ENCODE assay signal across 1 cellular context in the genomic region with DNA sequence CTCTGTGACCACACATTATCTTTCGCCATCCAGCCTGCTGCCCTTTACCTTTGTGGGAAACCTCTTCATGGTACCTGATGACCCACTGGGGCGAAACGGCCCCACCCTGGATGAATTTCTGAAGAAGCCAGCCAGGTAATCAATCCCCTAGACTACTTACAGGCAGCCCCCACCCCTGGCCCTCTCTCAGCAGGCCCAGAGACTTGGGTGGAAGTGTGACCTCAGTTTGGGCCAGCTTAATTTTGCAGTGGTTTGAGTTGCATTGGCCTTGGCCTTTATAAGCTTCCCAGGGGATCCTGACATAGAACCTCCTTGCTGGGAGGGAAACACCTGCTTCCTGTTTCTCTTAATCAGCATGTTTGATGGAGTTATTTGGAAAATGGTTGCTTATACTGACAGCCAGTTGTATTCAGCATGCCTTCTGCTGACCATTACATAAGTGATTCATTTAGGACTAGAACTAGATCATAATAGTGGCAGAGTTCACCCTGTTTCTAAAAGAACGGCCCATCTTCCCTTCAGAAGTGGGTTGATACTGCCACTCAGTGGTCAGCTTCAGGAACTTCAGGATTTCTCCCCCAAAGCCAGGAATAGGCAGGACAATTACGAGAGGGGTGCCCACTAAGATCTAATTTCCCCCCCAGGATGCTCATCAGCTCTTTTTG.
TF ChIP-seq lines count a peak whose summit lies in the region.

No MANE protein-coding gene starts in this region.

TF ChIP-seq in HepG2, 621 proteins besides CTCF, POLR2A, EP300 and RAD21 (continued from another document and continues in another):
- TF ChIP-seq, protein P1, sequence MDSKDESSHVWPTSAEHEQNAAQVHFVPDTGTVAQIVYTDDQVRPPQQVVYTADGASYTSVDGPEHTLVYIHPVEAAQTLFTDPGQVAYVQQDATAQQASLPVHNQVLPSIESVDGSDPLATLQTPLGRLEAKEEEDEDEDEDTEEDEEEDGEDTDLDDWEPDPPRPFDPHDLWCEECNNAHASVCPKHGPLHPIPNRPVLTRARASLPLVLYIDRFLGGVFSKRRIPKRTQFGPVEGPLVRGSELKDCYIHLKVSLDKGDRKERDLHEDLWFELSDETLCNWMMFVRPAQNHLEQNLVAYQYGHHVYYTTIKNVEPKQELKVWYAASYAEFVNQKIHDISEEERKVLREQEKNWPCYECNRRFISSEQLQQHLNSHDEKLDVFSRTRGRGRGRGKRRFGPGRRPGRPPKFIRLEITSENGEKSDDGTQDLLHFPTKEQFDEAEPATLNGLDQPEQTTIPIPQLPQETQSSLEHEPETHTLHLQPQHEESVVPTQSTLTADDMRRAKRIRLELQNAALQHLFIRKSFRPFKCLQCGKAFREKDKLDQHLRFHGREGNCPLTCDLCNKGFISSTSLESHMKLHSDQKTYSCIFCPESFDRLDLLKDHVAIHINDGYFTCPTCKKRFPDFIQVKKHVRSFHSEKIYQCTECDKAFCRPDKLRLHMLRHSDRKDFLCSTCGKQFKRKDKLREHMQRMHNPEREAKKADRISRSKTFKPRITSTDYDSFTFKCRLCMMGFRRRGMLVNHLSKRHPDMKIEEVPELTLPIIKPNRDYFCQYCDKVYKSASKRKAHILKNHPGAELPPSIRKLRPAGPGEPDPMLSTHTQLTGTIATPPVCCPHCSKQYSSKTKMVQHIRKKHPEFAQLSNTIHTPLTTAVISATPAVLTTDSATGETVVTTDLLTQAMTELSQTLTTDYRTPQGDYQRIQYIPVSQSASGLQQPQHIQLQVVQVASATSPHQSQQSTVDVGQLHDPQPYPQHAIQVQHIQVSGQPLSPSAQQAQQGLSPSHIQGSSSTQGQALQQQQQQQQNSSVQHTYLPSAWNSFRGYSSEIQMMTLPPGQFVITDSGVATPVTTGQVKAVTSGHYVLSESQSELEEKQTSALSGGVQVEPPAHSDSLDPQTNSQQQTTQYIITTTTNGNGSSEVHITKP (CRISPR knock-in tag; IDR thresholded peaks at IDR 0.05; ENCODE audit: low read depth): peak; percentile 59; the same call in 1 of the 2 replicates
- TF ChIP-seq ZMAT3 (CRISPR knock-in tag; conservative IDR thresholded peaks at IDR 0.05): peak; percentile 51; the same call in 1 of the 2 replicates
- TF ChIP-seq ZSCAN29 (CRISPR knock-in tag; conservative IDR thresholded peaks at IDR 0.05): 0 out of 2 replicates have a peak, but pooled peaks have one; percentile 24
- TF ChIP-seq KLF16 (CRISPR knock-in tag; IDR thresholded peaks at IDR 0.05): 0 out of 4 replicates have a peak, but pooled peaks of 1 of the 2 experiments have one; percentile 47
- TF ChIP-seq IRF9 (CRISPR knock-in tag; IDR thresholded peaks at IDR 0.05; ENCODE audit: borderline replicate concordance): 0 out of 2 replicates have a peak, but pooled peaks have one; percentile 12
- TF ChIP-seq GATAD2A (CRISPR knock-in tag; IDR thresholded peaks at IDR 0.05): peak; percentile 56; the same call in 1 of the 2 replicates
- TF ChIP-seq TOE1 (CRISPR knock-in tag; IDR thresholded peaks at IDR 0.05): 0 out of 2 replicates have a peak, but pooled peaks have one; percentile 59
- TF ChIP-seq SMC3 (IDR thresholded peaks at IDR 0.05; ENCODE audit: low read length): peak; percentile 86
- TF ChIP-seq, protein P2, sequence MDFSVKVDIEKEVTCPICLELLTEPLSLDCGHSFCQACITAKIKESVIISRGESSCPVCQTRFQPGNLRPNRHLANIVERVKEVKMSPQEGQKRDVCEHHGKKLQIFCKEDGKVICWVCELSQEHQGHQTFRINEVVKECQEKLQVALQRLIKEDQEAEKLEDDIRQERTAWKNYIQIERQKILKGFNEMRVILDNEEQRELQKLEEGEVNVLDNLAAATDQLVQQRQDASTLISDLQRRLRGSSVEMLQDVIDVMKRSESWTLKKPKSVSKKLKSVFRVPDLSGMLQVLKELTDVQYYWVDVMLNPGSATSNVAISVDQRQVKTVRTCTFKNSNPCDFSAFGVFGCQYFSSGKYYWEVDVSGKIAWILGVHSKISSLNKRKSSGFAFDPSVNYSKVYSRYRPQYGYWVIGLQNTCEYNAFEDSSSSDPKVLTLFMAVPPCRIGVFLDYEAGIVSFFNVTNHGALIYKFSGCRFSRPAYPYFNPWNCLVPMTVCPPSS (IDR thresholded peaks at IDR 0.05): no peak
- TF ChIP-seq HNF4A (CRISPR knock-in tag; IDR thresholded peaks at IDR 0.05): peak; percentile 46
- TF ChIP-seq ZNF281 (CRISPR knock-in tag; IDR thresholded peaks at IDR 0.05; ENCODE audit: borderline replicate concordance): 0 out of 2 replicates have a peak, but pooled peaks have one; percentile 7
- no peak for TF ChIP-seq BATF2 (CRISPR knock-in tag; IDR thresholded peaks at IDR 0.05)
- 0 out of 2 replicates have a peak, but pooled peaks have one; percentile 51 for TF ChIP-seq ZNF136 (CRISPR knock-in tag; IDR thresholded peaks at IDR 0.05; ENCODE audit: low read depth)
- TF ChIP-seq, protein P3, sequence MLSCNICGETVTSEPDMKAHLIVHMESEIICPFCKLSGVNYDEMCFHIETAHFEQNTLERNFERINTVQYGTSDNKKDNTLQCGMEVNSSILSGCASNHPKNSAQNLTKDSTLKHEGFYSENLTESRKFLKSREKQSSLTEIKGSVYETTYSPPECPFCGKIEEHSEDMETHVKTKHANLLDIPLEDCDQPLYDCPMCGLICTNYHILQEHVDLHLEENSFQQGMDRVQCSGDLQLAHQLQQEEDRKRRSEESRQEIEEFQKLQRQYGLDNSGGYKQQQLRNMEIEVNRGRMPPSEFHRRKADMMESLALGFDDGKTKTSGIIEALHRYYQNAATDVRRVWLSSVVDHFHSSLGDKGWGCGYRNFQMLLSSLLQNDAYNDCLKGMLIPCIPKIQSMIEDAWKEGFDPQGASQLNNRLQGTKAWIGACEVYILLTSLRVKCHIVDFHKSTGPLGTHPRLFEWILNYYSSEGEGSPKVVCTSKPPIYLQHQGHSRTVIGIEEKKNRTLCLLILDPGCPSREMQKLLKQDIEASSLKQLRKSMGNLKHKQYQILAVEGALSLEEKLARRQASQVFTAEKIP (CRISPR knock-in tag; IDR thresholded peaks at IDR 0.05; ENCODE audit: borderline replicate concordance): no peak
- TF ChIP-seq, protein P4, sequence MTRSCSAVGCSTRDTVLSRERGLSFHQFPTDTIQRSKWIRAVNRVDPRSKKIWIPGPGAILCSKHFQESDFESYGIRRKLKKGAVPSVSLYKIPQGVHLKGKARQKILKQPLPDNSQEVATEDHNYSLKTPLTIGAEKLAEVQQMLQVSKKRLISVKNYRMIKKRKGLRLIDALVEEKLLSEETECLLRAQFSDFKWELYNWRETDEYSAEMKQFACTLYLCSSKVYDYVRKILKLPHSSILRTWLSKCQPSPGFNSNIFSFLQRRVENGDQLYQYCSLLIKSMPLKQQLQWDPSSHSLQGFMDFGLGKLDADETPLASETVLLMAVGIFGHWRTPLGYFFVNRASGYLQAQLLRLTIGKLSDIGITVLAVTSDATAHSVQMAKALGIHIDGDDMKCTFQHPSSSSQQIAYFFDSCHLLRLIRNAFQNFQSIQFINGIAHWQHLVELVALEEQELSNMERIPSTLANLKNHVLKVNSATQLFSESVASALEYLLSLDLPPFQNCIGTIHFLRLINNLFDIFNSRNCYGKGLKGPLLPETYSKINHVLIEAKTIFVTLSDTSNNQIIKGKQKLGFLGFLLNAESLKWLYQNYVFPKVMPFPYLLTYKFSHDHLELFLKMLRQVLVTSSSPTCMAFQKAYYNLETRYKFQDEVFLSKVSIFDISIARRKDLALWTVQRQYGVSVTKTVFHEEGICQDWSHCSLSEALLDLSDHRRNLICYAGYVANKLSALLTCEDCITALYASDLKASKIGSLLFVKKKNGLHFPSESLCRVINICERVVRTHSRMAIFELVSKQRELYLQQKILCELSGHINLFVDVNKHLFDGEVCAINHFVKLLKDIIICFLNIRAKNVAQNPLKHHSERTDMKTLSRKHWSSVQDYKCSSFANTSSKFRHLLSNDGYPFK (CRISPR knock-in tag; IDR thresholded peaks at IDR 0.05; ENCODE audit: borderline replicate concordance): peak; percentile 26; the same call in 1 of the 2 replicates
- TF ChIP-seq TBL1XR1 (IDR thresholded peaks at IDR 0.05; ENCODE audit: borderline replicate concordance, low read length, partially characterized antibody): no peak
- TF ChIP-seq, protein P5, sequence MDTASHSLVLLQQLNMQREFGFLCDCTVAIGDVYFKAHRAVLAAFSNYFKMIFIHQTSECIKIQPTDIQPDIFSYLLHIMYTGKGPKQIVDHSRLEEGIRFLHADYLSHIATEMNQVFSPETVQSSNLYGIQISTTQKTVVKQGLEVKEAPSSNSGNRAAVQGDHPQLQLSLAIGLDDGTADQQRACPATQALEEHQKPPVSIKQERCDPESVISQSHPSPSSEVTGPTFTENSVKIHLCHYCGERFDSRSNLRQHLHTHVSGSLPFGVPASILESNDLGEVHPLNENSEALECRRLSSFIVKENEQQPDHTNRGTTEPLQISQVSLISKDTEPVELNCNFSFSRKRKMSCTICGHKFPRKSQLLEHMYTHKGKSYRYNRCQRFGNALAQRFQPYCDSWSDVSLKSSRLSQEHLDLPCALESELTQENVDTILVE (CRISPR knock-in tag; IDR thresholded peaks at IDR 0.05): peak; percentile 57; the same call in 1 of the 2 replicates
- peak; percentile 67 for TF ChIP-seq XRCC5 (optimal IDR thresholded peaks at IDR 0.05; ENCODE audit: low read length)
- TF ChIP-seq ELF3 (CRISPR knock-in tag; IDR thresholded peaks at IDR 0.05): peak; percentile 58; the same call in 1 of the 2 replicates
- no peak for TF ChIP-seq PRDM4 (CRISPR knock-in tag; IDR thresholded peaks at IDR 0.05; ENCODE audit: borderline replicate concordance)
- peak; percentile 24; the same call in 1 of the 2 replicates for TF ChIP-seq RBFOX2 (IDR thresholded peaks at IDR 0.05; ENCODE audit: low read depth, low read length)
- peak; percentile 98 for TF ChIP-seq STAG1 (CRISPR knock-in tag; IDR thresholded peaks at IDR 0.05)
- peak; percentile 27; the same call in 1 of the 2 replicates for TF ChIP-seq JUN (CRISPR knock-in tag; IDR thresholded peaks at IDR 0.05)
- TF ChIP-seq TBX2 (CRISPR knock-in tag; IDR thresholded peaks at IDR 0.05; ENCODE audit: borderline replicate concordance): peak; percentile 26; the same call in 1 of the 2 replicates
- peak; percentile 57 to 68 for TF ChIP-seq MAFK (conservative IDR thresholded peaks at IDR 0.05 in 1 of 2, IDR thresholded peaks at IDR 0.05 in 1 of 2; ENCODE audit: low read length in 2 of 2)
- TF ChIP-seq KDM5A (IDR thresholded peaks at IDR 0.05; ENCODE audit: borderline replicate concordance, low read length): peak; percentile 63; the same call in 1 of the 2 replicates
- 0 out of 2 replicates have a peak, but pooled peaks have one; percentile 40 for TF ChIP-seq MYNN (CRISPR knock-in tag; IDR thresholded peaks at IDR 0.05; ENCODE audit: low read depth)
- no peak for TF ChIP-seq KDM3A (CRISPR knock-in tag; IDR thresholded peaks at IDR 0.05; ENCODE audit: low read depth)
- no peak for TF ChIP-seq TAF15 (IDR thresholded peaks at IDR 0.05; ENCODE audit: low read depth, low read length, poor library complexity, severe bottlenecking)
- peak; percentile 8 for TF ChIP-seq RBM22 (optimal IDR thresholded peaks at IDR 0.05; ENCODE audit: low read length)
- 0 out of 2 replicates have a peak, but pooled peaks have one; percentile 7 for TF ChIP-seq ZSCAN31 (CRISPR knock-in tag; IDR thresholded peaks at IDR 0.05; ENCODE audit: low read depth)
- no peak for TF ChIP-seq ZNF484 (CRISPR knock-in tag; IDR thresholded peaks at IDR 0.05; ENCODE audit: borderline replicate concordance, low read depth)
